8 cellular contexts compared by ENCODE assay signal in the genomic region with DNA sequence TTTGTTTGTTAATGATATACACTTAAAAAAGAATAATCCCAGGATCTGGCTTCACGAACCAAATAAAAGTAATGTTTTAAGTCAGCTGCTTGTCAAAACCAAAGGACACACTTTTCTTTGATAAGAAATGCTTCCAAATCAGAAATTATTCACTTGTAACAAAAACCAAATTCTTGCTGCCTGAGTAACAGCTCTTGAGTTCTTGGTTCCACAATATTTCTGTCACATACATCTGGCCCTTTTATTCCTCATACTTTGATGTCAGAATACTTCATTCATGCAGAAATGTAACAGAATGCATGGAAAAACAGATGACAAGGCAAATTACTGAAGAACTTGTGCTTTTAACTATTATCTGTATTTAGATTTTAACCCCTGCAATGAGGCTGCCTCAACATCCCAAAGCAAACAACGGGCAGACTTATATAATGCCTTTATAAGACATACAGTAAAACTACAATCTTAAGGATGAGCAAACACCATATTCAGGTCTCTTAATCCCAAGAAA. TPM values are rescaled to one million over a fixed set of nuclear protein-coding genes. Genes with fewer than 3 reads are reported as not detected.
DNase-seq lines count a peak whose midpoint lies in the region; ATAC-seq and TF ChIP-seq lines count a peak whose summit lies in the region.

No MANE protein-coding gene starts in this region.

- TF ChIP-seq EP300 in neural cell (conservative IDR thresholded peaks at IDR 0.05; ENCODE audit: poor library complexity, severe bottlenecking), result no peak
- no peak for TF ChIP-seq EP300 in transverse colon (IDR thresholded peaks at IDR 0.05; ENCODE audit: low read depth)

- in situ Hi-C loops in transverse colon (cut with MboI; ENCODE audit: low pct_ligation_motif_present in 1 of 4, low pct_unique_long_range_greater_than_20kb in 1 of 4, low sequenced_read_pairs in 3 of 4), result no loop called here

- peaks cover 10 to 34% (median 15%) of the 10 kb centered on the region in 4 donors for H3K4me1 ChIP-seq in transverse colon

- H3K9me3 Mint-ChIP-seq in CD4-positive, alpha-beta T cell, result no peaks in the 10 kb centered on the region

- WGBS in transverse colon (ENCODE audit: low coverage in 1 of 2), 2 donors, result 73 to 76% methylated on average over 1 to 2 of the region's 2 CpGs

- no peaks in the 10 kb centered on the region for H3K9me2 ChIP-seq in neural cell (ENCODE audit: insufficient read depth, low read length)

- no peak for ATAC-seq in CD4-positive, alpha-beta T cell (ENCODE audit: poor library complexity)
- ATAC-seq in HG03354 (IDR thresholded peaks at IDR 0.05; ENCODE audit: poor library complexity, severe bottlenecking, unreplicated experiment), result no peak

- no peaks in the 10 kb centered on the region for H3F3A ChIP-seq in neural cell (ENCODE audit: insufficient read depth, low read length, poor library complexity, severe bottlenecking)

- intact Hi-C loops in CD4-positive, alpha-beta T cell (cut with DNase I, micrococcal nuclease), result loop anchor here (5.0 to 10.0 kb wide), 5 partner anchors 104 to 1666 kb away; a partner anchor contains a TSS
- intact Hi-C loops in transverse colon (cut with DNase I; ENCODE audit: low total_unique reads), result no loop called here

- H3K27me3 ChIP-seq in CD4-positive, alpha-beta T cell (ENCODE audit: control insufficient read depth, insufficient read depth, low read length), result no peaks in the 10 kb centered on the region
- H3K27me3 ChIP-seq in neural cell (ENCODE audit: insufficient read depth, low read depth, low read length), result no peaks in the 10 kb centered on the region
- H3K27me3 ChIP-seq in WERI-Rb-1 (ENCODE audit: insufficient read depth, low read depth, severe bottlenecking), result no peaks in the 10 kb centered on the region
- H3K27me3 ChIP-seq in transverse colon, result no peaks in the 10 kb centered on the region

- no peak overlapping the region for H2AFZ ChIP-seq in neural cell (ENCODE audit: low read depth, low read length)

- H3K79me2 ChIP-seq in neural cell (replicated peaks; ENCODE audit: insufficient read depth, low read length), result no peaks in the 10 kb centered on the region

- POLR2A ChIA-PET in CD4-positive, alpha-beta T cell (lab: Charles Lee), result interaction anchor here (1.4 to 4.3 kb wide), 5 partner anchors 40 to 792 kb away, joined by 5 to 122 read pairs (median 10); a partner anchor contains a TSS

- H3K4me3 ChIP-seq in choroid plexus epithelial cell (ENCODE audit: low read depth, low read length) (peak overlapping the region; percentile 85), neural cell (ENCODE audit: low read length) (peak overlapping the region; percentile 80), WERI-Rb-1 (ENCODE audit: low read depth, low read length) (no peak overlapping the region), transverse colon (no peak overlapping the region)

- no peak for TF ChIP-seq CTCF in CD4-positive, alpha-beta T cell (IDR thresholded peaks at IDR 0.05)
- TF ChIP-seq CTCF in choroid plexus epithelial cell (conservative IDR thresholded peaks at IDR 0.05; ENCODE audit: low read depth, low read length) (no peak), neural cell (IDR thresholded peaks at IDR 0.05; ENCODE audit: poor library complexity, severe bottlenecking) (no peak), WERI-Rb-1 (IDR thresholded peaks at IDR 0.05; ENCODE audit: low read depth, low read length) (no peak), transverse colon (IDR thresholded peaks at IDR 0.05) (no peak)

- CTCF ChIA-PET in CD4-positive, alpha-beta T cell (lab: Charles Lee), result interaction anchor here (1.1 to 2.1 kb wide), 5 partner anchors 11 to 96 kb away, joined by 3 to 8 read pairs (median 4); no protein-coding TSS in a partner anchor

- H3K27me3 Mint-ChIP-seq in CD4-positive, alpha-beta T cell, result no peaks in the 10 kb centered on the region

- no peak for TF ChIP-seq RAD21 in neural cell (conservative IDR thresholded peaks at IDR 0.05)

- peaks cover 68% of the 10 kb centered on the region for H3K4me1 Mint-ChIP-seq in CD4-positive, alpha-beta T cell (ENCODE audit: low read depth)

- H3K27ac ChIP-seq in CD4-positive, alpha-beta T cell (ENCODE audit: low read depth, low read length), result no peak overlapping the region
- H3K27ac ChIP-seq in neural cell (ENCODE audit: low read length), result peak overlapping the region; percentile 94
- no peak overlapping the region for H3K27ac ChIP-seq in WERI-Rb-1
- H3K27ac ChIP-seq in transverse colon, result peak overlapping the region in 2 of 4 donors; percentile 90 to 97

- no peaks in the 10 kb centered on the region for H3K36me3 ChIP-seq in neural cell (ENCODE audit: insufficient read depth, low read length)
- peaks cover 18% of the 10 kb centered on the region for H3K36me3 ChIP-seq in WERI-Rb-1
- peaks cover 0 to 24% (median 9%) of the 10 kb centered on the region in 4 donors for H3K36me3 ChIP-seq in transverse colon

- H3K36me3 Mint-ChIP-seq in CD4-positive, alpha-beta T cell (ENCODE audit: low read depth), result peaks cover 46% of the 10 kb centered on the region

- TF ChIP-seq POLR2A in transverse colon (IDR thresholded peaks at IDR 0.05), result no peak

- H4K20me1 ChIP-seq in neural cell (ENCODE audit: insufficient read depth), result no peaks in the 10 kb centered on the region

- peak overlapping the region; percentile 99 for H3K4me3 Mint-ChIP-seq in CD4-positive, alpha-beta T cell

- peak overlapping the region; percentile 90 for H3K9ac ChIP-seq in neural cell (ENCODE audit: low read length)

- no peaks in the 10 kb centered on the region for H3K9me3 ChIP-seq in CD4-positive, alpha-beta T cell (ENCODE audit: control insufficient read depth, low read length)
- H3K9me3 ChIP-seq in neural cell (ENCODE audit: low read length) (no peaks in the 10 kb centered on the region), WERI-Rb-1 (ENCODE audit: severe bottlenecking) (no peaks in the 10 kb centered on the region), transverse colon (no peaks in the 10 kb centered on the region)

- peak overlapping the region; percentile 81 for H3K4me2 ChIP-seq in neural cell (ENCODE audit: low read length)

- no peak for DNase-seq in CD4-positive, alpha-beta T cell
- peak; percentile 39 for DNase-seq in M059J (ENCODE audit: low read depth)
- DNase-seq in choroid plexus epithelial cell (ENCODE audit: low read depth), result peak; percentile 18
- DNase-seq in WERI-Rb-1, result no peak
- DNase-seq in transverse colon, result no peak
- DNase-seq in NCI-H82 treated with DMSO at 0.1 percent for 48 hours (lab: John Stamatoyannopoulos, UW; ENCODE audit: unreplicated experiment), result no peak

- H3K27ac Mint-ChIP-seq in CD4-positive, alpha-beta T cell, result peak overlapping the region; percentile 100

TF ChIP-seq in neural cell, 6 proteins besides CTCF, POLR2A, EP300 and RAD21:
- TF ChIP-seq, protein P1, sequence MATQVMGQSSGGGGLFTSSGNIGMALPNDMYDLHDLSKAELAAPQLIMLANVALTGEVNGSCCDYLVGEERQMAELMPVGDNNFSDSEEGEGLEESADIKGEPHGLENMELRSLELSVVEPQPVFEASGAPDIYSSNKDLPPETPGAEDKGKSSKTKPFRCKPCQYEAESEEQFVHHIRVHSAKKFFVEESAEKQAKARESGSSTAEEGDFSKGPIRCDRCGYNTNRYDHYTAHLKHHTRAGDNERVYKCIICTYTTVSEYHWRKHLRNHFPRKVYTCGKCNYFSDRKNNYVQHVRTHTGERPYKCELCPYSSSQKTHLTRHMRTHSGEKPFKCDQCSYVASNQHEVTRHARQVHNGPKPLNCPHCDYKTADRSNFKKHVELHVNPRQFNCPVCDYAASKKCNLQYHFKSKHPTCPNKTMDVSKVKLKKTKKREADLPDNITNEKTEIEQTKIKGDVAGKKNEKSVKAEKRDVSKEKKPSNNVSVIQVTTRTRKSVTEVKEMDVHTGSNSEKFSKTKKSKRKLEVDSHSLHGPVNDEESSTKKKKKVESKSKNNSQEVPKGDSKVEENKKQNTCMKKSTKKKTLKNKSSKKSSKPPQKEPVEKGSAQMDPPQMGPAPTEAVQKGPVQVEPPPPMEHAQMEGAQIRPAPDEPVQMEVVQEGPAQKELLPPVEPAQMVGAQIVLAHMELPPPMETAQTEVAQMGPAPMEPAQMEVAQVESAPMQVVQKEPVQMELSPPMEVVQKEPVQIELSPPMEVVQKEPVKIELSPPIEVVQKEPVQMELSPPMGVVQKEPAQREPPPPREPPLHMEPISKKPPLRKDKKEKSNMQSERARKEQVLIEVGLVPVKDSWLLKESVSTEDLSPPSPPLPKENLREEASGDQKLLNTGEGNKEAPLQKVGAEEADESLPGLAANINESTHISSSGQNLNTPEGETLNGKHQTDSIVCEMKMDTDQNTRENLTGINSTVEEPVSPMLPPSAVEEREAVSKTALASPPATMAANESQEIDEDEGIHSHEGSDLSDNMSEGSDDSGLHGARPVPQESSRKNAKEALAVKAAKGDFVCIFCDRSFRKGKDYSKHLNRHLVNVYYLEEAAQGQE (IDR thresholded peaks at IDR 0.05; ENCODE audit: borderline replicate concordance), result no peak
- no peak for TF ChIP-seq TAF1 (IDR thresholded peaks at IDR 0.05; ENCODE audit: low read depth)
- no peak for TF ChIP-seq EZH2 (IDR thresholded peaks at IDR 0.05; ENCODE audit: borderline replicate concordance, insufficient read depth, low read length, poor library complexity, severe bottlenecking)
- TF ChIP-seq MXI1 (conservative IDR thresholded peaks at IDR 0.05; ENCODE audit: poor library complexity, severe bottlenecking), result no peak
- TF ChIP-seq POLR2AphosphoS5 (IDR thresholded peaks at IDR 0.05), result no peak
- TF ChIP-seq SMC3 (conservative IDR thresholded peaks at IDR 0.05; ENCODE audit: poor library complexity), result no peak

RNA-seq across cellular contexts. Expression of a gene that starts 1.5 kb away (rescaled TPM):
- total RNA-seq in CD4-positive, alpha-beta T cell, result 10 to 100 TPM in 1 of 2 experiments, 1 to 10 TPM in 1; 8.1 to 12.1 TPM
- 11.4 and 12.4 TPM in 2 replicates for total RNA-seq in M059J (2014; rRNA removed; shearing (Covaris generic))
- 24.2 and 28.0 TPM in 2 replicates for polyA plus RNA-seq in neural cell
- 25.3 and 29.9 TPM in 2 replicates for polyA minus RNA-seq in neural cell
- total RNA-seq in transverse colon, result 10 to 100 TPM in 1 of 4 donors, 1 to 10 TPM in 3; 6.0 to 14.3 (median 9.4) TPM

RNA-seq across cellular contexts. Expression of a gene that starts 41.0 kb away (rescaled TPM):
- 1 to 10 TPM; 6.5 to 7.9 TPM for total RNA-seq in CD4-positive, alpha-beta T cell
- total RNA-seq in M059J (2014; rRNA removed; shearing (Covaris generic)), result 21.1 and 27.9 TPM in 2 replicates
- 8.4 and 15.6 TPM in 2 replicates for polyA plus RNA-seq in neural cell
- polyA minus RNA-seq in neural cell, result 18.5 and 46.7 TPM in 2 replicates
- 10 to 100 TPM; 10.5 to 80.8 (median 25.8) TPM for total RNA-seq in transverse colon

Comparison
In these comparisons a context has a peak if more than half of its experiments do, and no peak if none do; other contexts are left out.
1. DNase-seq: peak in M059J (single experiment) and choroid plexus epithelial cell (single experiment); none in CD4-positive, alpha-beta T cell (0 of 10), WERI-Rb-1 (single experiment), transverse colon (single experiment) and NCI-H82 treated with DMSO at 0.1 percent for 48 hours (single experiment).
2. H3K4me3 ChIP-seq: peak in choroid plexus epithelial cell (single experiment) and neural cell (single experiment); none in WERI-Rb-1 (single experiment) and transverse colon (0 of 4).